In the genomic region with DNA sequence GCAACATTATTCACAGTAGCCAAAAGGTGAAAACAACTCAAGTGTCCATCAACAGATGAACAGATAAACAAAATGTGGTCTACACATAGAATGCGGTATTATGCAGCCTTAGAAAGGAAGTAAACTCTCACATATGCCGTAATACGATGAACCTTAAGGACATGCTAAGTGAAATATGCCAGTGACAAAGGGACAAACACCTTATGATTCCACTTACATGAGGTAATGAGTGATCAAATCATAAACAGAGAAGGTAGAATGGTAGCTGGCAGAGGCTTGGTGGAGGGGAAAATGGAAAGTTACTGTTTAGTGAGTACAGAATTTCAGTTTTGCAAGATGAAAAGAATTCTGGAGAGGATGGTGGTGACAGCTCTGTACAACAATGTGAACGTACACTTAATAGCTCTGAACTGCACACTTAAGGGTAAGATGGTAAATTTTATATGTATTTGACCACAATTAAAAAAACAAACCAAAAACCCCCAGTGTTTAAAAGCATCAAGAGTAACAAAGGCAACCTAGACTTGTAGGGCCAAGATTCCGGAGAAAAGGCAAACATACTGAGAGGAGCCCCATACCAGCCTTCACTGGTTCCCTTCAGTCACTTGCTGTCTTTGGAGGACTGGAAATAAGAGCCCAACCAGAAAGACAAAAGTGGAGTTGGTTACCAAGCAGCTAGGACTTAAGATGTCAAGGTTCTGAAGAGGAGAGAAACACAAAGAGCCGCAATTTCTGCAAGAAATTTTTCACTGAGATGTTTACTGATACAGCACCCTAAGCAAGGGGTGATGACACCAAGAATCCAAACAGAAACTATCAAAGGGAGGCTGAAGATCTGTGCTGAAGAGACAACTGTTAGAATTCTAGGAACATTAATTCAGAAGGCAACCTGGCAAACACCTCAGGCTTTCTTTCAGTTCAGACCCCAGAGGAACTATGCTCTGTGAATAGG, we compare ENCODE assay signal across 9 cellular contexts.
DNase-seq lines count a peak whose midpoint lies in the region; ATAC-seq and TF ChIP-seq lines count a peak whose summit lies in the region.
"Had no signal": no experiment of that assay in that cellular context is flagged by ENCODE, and none has a peak within 500 bp of the region (broad histone marks: within the 10 kb centered on the region; RNA-seq: fewer than 3 reads in every experiment).

No MANE protein-coding gene starts in this region.

- no peak overlapping the region for H3K27ac ChIP-seq in body of pancreas

- TF ChIP-seq POLR2A in body of pancreas (IDR thresholded peaks at IDR 0.05): no peak

- H3K27me3 ChIP-seq in body of pancreas: no peaks in the 10 kb centered on the region
- no peaks in the 10 kb centered on the region for H3K27me3 ChIP-seq in HAP-1 (ENCODE audit: low read depth)
- H3K27me3 ChIP-seq: heart left ventricle had no signal

- ATAC-seq in activated CD8-positive, alpha-beta memory T cell treated with anti-CD3 and anti-CD28 coated beads, Interleukin-2, amount 10 ng/mL, durations not matched to agents 7 days and 5 days: peak; percentile 75
- ATAC-seq in HG03460 (IDR thresholded peaks at IDR 0.05; ENCODE audit: unreplicated experiment): peak; percentile 20
- ATAC-seq in body of pancreas: peak; percentile 12
- peak; percentile 21 to 38 for ATAC-seq in stimulated activated naive B cell treated with anti-CD40 and anti-IgM and Interleukin-4, amounts not matched to agents 10 μg/mL and 1 μg/mL and 100 μg/mL, for 72 hours (replicated peaks)

- H3K4me3 ChIP-seq in body of pancreas (no peak overlapping the region), HAP-1 (no peak overlapping the region)
- H3K4me3 ChIP-seq: heart left ventricle had no signal

- H3K9me3 ChIP-seq in body of pancreas: no peaks in the 10 kb centered on the region
- no peaks in the 10 kb centered on the region for H3K9me3 ChIP-seq in HAP-1
- H3K9me3 ChIP-seq: heart left ventricle had no signal

- no peaks in the 10 kb centered on the region for H3K9me3 Mint-ChIP-seq in activated CD8-positive, alpha-beta memory T cell treated with anti-CD3 and anti-CD28 coated beads, Interleukin-2, amount 10 ng/mL, durations not matched to agents 7 days and 5 days (ENCODE audit: low read depth)
- no peaks in the 10 kb centered on the region for H3K9me3 Mint-ChIP-seq in stimulated activated naive B cell treated with anti-CD40 and anti-IgM and Interleukin-4, amounts not matched to agents 10 μg/mL and 1 μg/mL and 100 μg/mL, for 72 hours

- TF ChIP-seq CTCF in body of pancreas (IDR thresholded peaks at IDR 0.05): no peak

- H3K4me1 ChIP-seq in body of pancreas: peaks cover 34% of the 10 kb centered on the region
- H3K4me1 ChIP-seq in HAP-1: peaks cover 11% of the 10 kb centered on the region

- H3K36me3 Mint-ChIP-seq in activated CD8-positive, alpha-beta memory T cell treated with anti-CD3 and anti-CD28 coated beads, Interleukin-2, amount 10 ng/mL, durations not matched to agents 7 days and 5 days: peaks cover 9% of the 10 kb centered on the region
- peaks cover 17 to 23% of the 10 kb centered on the region in 2 donors for H3K36me3 Mint-ChIP-seq in stimulated activated naive B cell treated with anti-CD40 and anti-IgM and Interleukin-4, amounts not matched to agents 10 μg/mL and 1 μg/mL and 100 μg/mL, for 72 hours

- no peak for DNase-seq in activated CD8-positive, alpha-beta memory T cell treated with anti-CD3 and anti-CD28 coated beads, Interleukin-2, amount 10 ng/mL, durations not matched to agents 7 days and 5 days
- no peak for DNase-seq in activated CD8-positive, alpha-beta memory T cell treated with anti-CD3 and anti-CD28 coated beads, Interleukin-2, amount 50 U/mL, for 48 hours
- DNase-seq in body of pancreas: no peak
- DNase-seq in stimulated activated naive B cell treated with anti-CD40 and anti-IgM and Interleukin-4, amounts not matched to agents 10 μg/mL and 1 μg/mL and 100 μg/mL, for 72 hours: no peak
- DNase-seq in HAP-1 (ENCODE audit: low spot score in 2 of 2): no peak
- DNase-seq in stimulated activated CD4-positive, alpha-beta T cell treated with anti-CD3 and anti-CD28 coated beads, Interleukin-2, amount 100 ng/mL, for 24 hours: no peak
- no peak for DNase-seq in NCI-H1105 treated with DMSO at 0.1 percent for 48 hours (lab: John Stamatoyannopoulos, UW)
- DNase-seq: heart left ventricle had no signal

- no peaks in the 10 kb centered on the region for H3K27me3 Mint-ChIP-seq in activated CD8-positive, alpha-beta memory T cell treated with anti-CD3 and anti-CD28 coated beads, Interleukin-2, amount 10 ng/mL, durations not matched to agents 7 days and 5 days
- H3K27me3 Mint-ChIP-seq in stimulated activated naive B cell treated with anti-CD40 and anti-IgM and Interleukin-4, amounts not matched to agents 10 μg/mL and 1 μg/mL and 100 μg/mL, for 72 hours: no peaks in the 10 kb centered on the region

- intact Hi-C loops in body of pancreas (cut with DNase I): no loop called here

- WGBS in body of pancreas, 2 donors: 87 to 89% methylated on average over 6 of the region's 6 CpGs

- H3K27ac Mint-ChIP-seq in activated CD8-positive, alpha-beta memory T cell treated with anti-CD3 and anti-CD28 coated beads, Interleukin-2, amount 10 ng/mL, durations not matched to agents 7 days and 5 days: peak overlapping the region; percentile 83
- H3K27ac Mint-ChIP-seq in stimulated activated naive B cell treated with anti-CD40 and anti-IgM and Interleukin-4, amounts not matched to agents 10 μg/mL and 1 μg/mL and 100 μg/mL, for 72 hours: peak overlapping the region; percentile 68

- H3K4me1 Mint-ChIP-seq in activated CD8-positive, alpha-beta memory T cell treated with anti-CD3 and anti-CD28 coated beads, Interleukin-2, amount 10 ng/mL, durations not matched to agents 7 days and 5 days: peaks cover 64% of the 10 kb centered on the region
- H3K4me1 Mint-ChIP-seq in stimulated activated naive B cell treated with anti-CD40 and anti-IgM and Interleukin-4, amounts not matched to agents 10 μg/mL and 1 μg/mL and 100 μg/mL, for 72 hours: peaks cover 50 to 71% of the 10 kb centered on the region in 2 donors

- in situ Hi-C loops in HAP-1 (cut with MboI; ENCODE audit: low sequenced_read_pairs): no loop called here

- H3K36me3 ChIP-seq in body of pancreas (replicated peaks in 1 of 2; ENCODE audit: insufficient read depth in 1 of 2, low read depth in 2 of 2) (no peaks in the 10 kb centered on the region), HAP-1 (replicated peaks) (peaks cover 7% of the 10 kb centered on the region; the same call in 1 of the 2 replicates)
- H3K36me3 ChIP-seq: heart left ventricle had no signal

- H3K4me3 Mint-ChIP-seq in activated CD8-positive, alpha-beta memory T cell treated with anti-CD3 and anti-CD28 coated beads, Interleukin-2, amount 10 ng/mL, durations not matched to agents 7 days and 5 days: peak overlapping the region; percentile 59
- H3K4me3 Mint-ChIP-seq in stimulated activated naive B cell treated with anti-CD40 and anti-IgM and Interleukin-4, amounts not matched to agents 10 μg/mL and 1 μg/mL and 100 μg/mL, for 72 hours: peak overlapping the region; percentile 26 to 60

- CTCF ChIA-PET in activated CD8-positive, alpha-beta memory T cell treated with anti-CD3 and anti-CD28 coated beads, Interleukin-2, amount 10 ng/mL, durations not matched to agents 7 days and 5 days (lab: Charles Lee): interaction anchor here (1.0 to 1.5 kb wide), 4 partner anchors 10 to 63 kb away, joined by 3 to 4 read pairs (median 4); no protein-coding TSS in a partner anchor

Comparison
In these comparisons a context has a peak if more than half of its experiments do, and no peak if none do; other contexts are left out.
1. ATAC-seq: peak in every context shown above with its lines; median percentile 75 in activated CD8-positive, alpha-beta memory T cell treated with anti-CD3 and anti-CD28 coated beads, Interleukin-2, amount 10 ng/mL, durations not matched to agents 7 days and 5 days; 30 in stimulated activated naive B cell treated with anti-CD40 and anti-IgM and Interleukin-4, amounts not matched to agents 10 μg/mL and 1 μg/mL and 100 μg/mL, for 72 hours; 20 in HG03460; 12 in body of pancreas.